Comparison of ENCODE assay signal across 17 cellular contexts in the genomic region with DNA sequence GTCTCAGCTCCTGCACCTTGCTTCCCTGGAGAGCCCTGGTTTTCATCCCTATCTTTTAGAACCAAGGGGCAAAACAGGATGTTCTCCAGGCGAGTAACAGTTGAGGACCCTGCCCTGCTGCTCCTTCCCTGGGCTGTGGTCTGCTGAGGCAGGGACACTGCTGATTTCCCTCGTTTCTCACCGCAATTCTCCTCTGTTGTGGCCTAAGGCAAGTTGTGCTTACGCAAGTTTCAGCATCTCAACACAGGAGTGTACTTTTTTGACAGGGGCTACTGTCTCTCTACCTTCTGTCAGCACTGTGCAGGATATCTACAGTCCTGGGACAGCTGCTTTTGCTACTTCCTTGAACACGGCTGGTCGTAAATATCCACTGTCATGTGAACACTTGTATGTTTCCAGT.
DNase-seq lines count a peak whose midpoint lies in the region; ATAC-seq and TF ChIP-seq lines count a peak whose summit lies in the region.
"Had no signal": no experiment of that assay in that cellular context is flagged by ENCODE, and none has a peak within 500 bp of the region (broad histone marks: within the 10 kb centered on the region; RNA-seq: fewer than 3 reads in every experiment).

No MANE protein-coding gene starts in this region.

- no peak overlapping the region for H2BK120ac ChIP-seq in mesenchymal stem cell (ENCODE audit: low read depth, low read length)

- peak overlapping the region in 1 of 2 experiments; percentile 73 for H3K14ac ChIP-seq in mesenchymal stem cell (ENCODE audit: low read length in 2 of 2)

- ATAC-seq in HG02840 (IDR thresholded peaks at IDR 0.05; ENCODE audit: low FRiP score, unreplicated experiment) = no peak
- ATAC-seq: CD8-positive, alpha-beta T cell; HCT116 had no signal

- WGBS in endodermal cell (ENCODE audit: insufficient coverage in 1 of 2, insufficient read length in 1 of 2), 2 experiments = 95 to 100% methylated on average over 6 of the region's 6 CpGs
- 71% methylated on average over 6 of the region's 6 CpGs for WGBS in mesenchymal stem cell

- H2AFZ ChIP-seq in mesenchymal stem cell (ENCODE audit: low read depth, low read length) (no peak overlapping the region), OCI-LY7 (ENCODE audit: low read length) (no peak overlapping the region)
- H2AFZ ChIP-seq: GM23248 had no signal

- no peak overlapping the region for H2BK15ac ChIP-seq in mesenchymal stem cell (ENCODE audit: low read depth, poor library complexity, severe bottlenecking)

- POLR2A ChIA-PET in OCI-LY7 (lab: Charles Lee) = no interaction called here

- H2AK5ac ChIP-seq in mesenchymal stem cell (ENCODE audit: low read length, severe bottlenecking) = no peak overlapping the region

- peak overlapping the region in 1 of 2 experiments; percentile 11 for H3K18ac ChIP-seq in mesenchymal stem cell (ENCODE audit: low read depth in 1 of 2, low read length in 2 of 2)

- CTCF ChIA-PET in OCI-LY7 (lab: Charles Lee; ENCODE audit: unreplicated experiment) = no interaction called here

- H3K4me1 ChIP-seq in endodermal cell (ENCODE audit: control insufficient read depth, insufficient read depth, low read length) (peaks cover 3% of the 10 kb centered on the region), mesenchymal stem cell (ENCODE audit: control insufficient read depth, insufficient read depth, low read depth, low read length) (no peaks in the 10 kb centered on the region), OCI-LY7 (ENCODE audit: insufficient read depth, low read length, poor library complexity, severe bottlenecking) (no peaks in the 10 kb centered on the region)
- H3K4me1 ChIP-seq: Caco-2 had no signal

- no peak overlapping the region for H3K27ac Mint-ChIP-seq in endodermal cell
- H3K27ac Mint-ChIP-seq: CD4-positive, CD25-positive, alpha-beta regulatory T cell; CD8-positive, alpha-beta T cell had no signal

- H3K4ac ChIP-seq in mesenchymal stem cell (ENCODE audit: low read depth in 1 of 2, low read length in 2 of 2) = no peak overlapping the region

- H3K23ac ChIP-seq in mesenchymal stem cell (ENCODE audit: low read length in 2 of 2) = no peak overlapping the region

- H3K27me3 Mint-ChIP-seq in endodermal cell (ENCODE audit: insufficient read depth) = no peaks in the 10 kb centered on the region
- H3K27me3 Mint-ChIP-seq: CD4-positive, CD25-positive, alpha-beta regulatory T cell had no signal

- no TSS peak for BruUV-seq in OCI-LY7 (replicated peaks; lab: Mats Ljungman, UMichigan)

- no peaks in the 10 kb centered on the region for H3K36me3 Mint-ChIP-seq in endodermal cell (ENCODE audit: low read depth)

- H3K9me3 Mint-ChIP-seq in endodermal cell = no peaks in the 10 kb centered on the region
- H3K9me3 Mint-ChIP-seq: CD8-positive, alpha-beta T cell; H9 had no signal

- peaks cover 7% of the 10 kb centered on the region for H3K4me1 Mint-ChIP-seq in endodermal cell
- H3K4me1 Mint-ChIP-seq: CD4-positive, CD25-positive, alpha-beta regulatory T cell; H9 had no signal

- no peak overlapping the region for H3K27ac ChIP-seq in endodermal cell (ENCODE audit: low read depth, low read length)
- no peak overlapping the region for H3K27ac ChIP-seq in mesenchymal stem cell (ENCODE audit: low read length, poor library complexity, severe bottlenecking)
- no peak overlapping the region for H3K27ac ChIP-seq in OCI-LY7 (ENCODE audit: low read depth, low read length, poor library complexity, severe bottlenecking)
- H3K27ac ChIP-seq: GM23248 had no signal

- no peaks in the 10 kb centered on the region for H3K9me2 ChIP-seq in OCI-LY7 (ENCODE audit: insufficient read depth, low read length)

- H3K9ac ChIP-seq in endodermal cell (ENCODE audit: extremely low read depth, low read length, poor library complexity, severe bottlenecking) (no peak overlapping the region), mesenchymal stem cell (ENCODE audit: low read length) (no peak overlapping the region)
- H3K9ac ChIP-seq: GM23248 had no signal

- peak; percentile 75 for DNase-seq in Jurkat, Clone E6-1 (ENCODE audit: low read depth, low spot score)
- DNase-seq in RPMI7951 (ENCODE audit: low read depth) = peak; percentile 40
- peak; percentile 23 for DNase-seq in endodermal cell
- DNase-seq in mesenchymal stem cell = peak; percentile 7
- DNase-seq in stimulated activated CD4-positive, alpha-beta T cell treated with anti-CD3 and anti-CD28 coated beads, Interleukin-2, amount 100 ng/mL, for 24 hours = no peak
- DNase-seq in HPDE6-E6E7 (ENCODE audit: extremely low spot score) = no peak
- no peak for DNase-seq in OCI-LY7 (ENCODE audit: low spot score)
- DNase-seq: C1 segment of cervical spinal cord; Caco-2; CD4-positive, CD25-positive, alpha-beta regulatory T cell; CD8-positive, alpha-beta T cell; DMS53; GF-D8; GM23248; H9 had no signal

- H3K4me3 ChIP-seq in Jurkat, Clone E6-1 (ENCODE audit: low read length) = no peak overlapping the region
- no peak overlapping the region for H3K4me3 ChIP-seq in endodermal cell (ENCODE audit: low read length)
- H3K4me3 ChIP-seq in mesenchymal stem cell (ENCODE audit: insufficient read depth in 1 of 2, low read depth in 1 of 2, low read length in 2 of 2) = no peak overlapping the region
- H3K4me3 ChIP-seq in OCI-LY7 (ENCODE audit: low read depth, low read length, poor library complexity, severe bottlenecking) = no peak overlapping the region
- H3K4me3 ChIP-seq: GM23248 had no signal

- H2BK12ac ChIP-seq in mesenchymal stem cell (ENCODE audit: low read length in 2 of 2) = no peak overlapping the region

- peaks cover 7% of the 10 kb centered on the region for H3K79me1 ChIP-seq in mesenchymal stem cell (replicated peaks; ENCODE audit: low read length, poor library complexity, severe bottlenecking)

- no peak for TF ChIP-seq CTCF in endodermal cell (conservative IDR thresholded peaks at IDR 0.05)
- no peak for TF ChIP-seq CTCF in OCI-LY7 (conservative IDR thresholded peaks at IDR 0.05; ENCODE audit: low read length)

- H3K9me3 ChIP-seq in endodermal cell (ENCODE audit: control insufficient read depth, low read length) (no peaks in the 10 kb centered on the region), mesenchymal stem cell (ENCODE audit: control insufficient read depth, low read length) (no peaks in the 10 kb centered on the region), OCI-LY7 (ENCODE audit: low read length) (no peaks in the 10 kb centered on the region)
- H3K9me3 ChIP-seq: Caco-2 had no signal

- H3K27me3 ChIP-seq in endodermal cell (ENCODE audit: control insufficient read depth, insufficient read depth, low read length, poor library complexity, severe bottlenecking) (no peaks in the 10 kb centered on the region), mesenchymal stem cell (ENCODE audit: control insufficient read depth in 1 of 2, insufficient read depth in 1 of 2, low read length in 2 of 2) (no peaks in the 10 kb centered on the region)

- no peak overlapping the region for H4K91ac ChIP-seq in mesenchymal stem cell (ENCODE audit: low read length)

- no peaks in the 10 kb centered on the region for H3K79me2 ChIP-seq in OCI-LY7 (ENCODE audit: insufficient read depth, low read depth, low read length)

- no peak overlapping the region for H2BK5ac ChIP-seq in mesenchymal stem cell (ENCODE audit: low read depth, low read length, poor library complexity, severe bottlenecking)

- intact Hi-C loops in OCI-LY7 (cut with micrococcal nuclease; ENCODE audit: unreplicated experiment) = no loop called here

- no peak overlapping the region for H4K8ac ChIP-seq in mesenchymal stem cell (ENCODE audit: low read length)

- H3K4me3 Mint-ChIP-seq in endodermal cell = no peak overlapping the region
- H3K4me3 Mint-ChIP-seq: CD4-positive, CD25-positive, alpha-beta regulatory T cell; CD8-positive, alpha-beta T cell; H9 had no signal

- no peaks in the 10 kb centered on the region for H3K36me3 ChIP-seq in endodermal cell (ENCODE audit: control insufficient read depth, insufficient read depth, low read length)
- H3K36me3 ChIP-seq in mesenchymal stem cell (ENCODE audit: control insufficient read depth in 1 of 2, insufficient read depth in 2 of 2, low read depth in 1 of 2, low read length in 2 of 2) = peaks cover 0 to 6% of the 10 kb centered on the region in 2 experiments
- no peaks in the 10 kb centered on the region for H3K36me3 ChIP-seq in OCI-LY7 (ENCODE audit: insufficient read depth, low read length)

- no peak overlapping the region for H3K4me2 ChIP-seq in mesenchymal stem cell (ENCODE audit: low read length, poor library complexity, severe bottlenecking)
- H3K4me2 ChIP-seq in OCI-LY7 (ENCODE audit: low read length) = no peak overlapping the region

- no peaks in the 10 kb centered on the region for H4K20me1 ChIP-seq in OCI-LY7 (ENCODE audit: insufficient read depth, low read length)

Comparison
In these comparisons a context has a peak if more than half of its experiments do, and no peak if none do; other contexts are left out.
1. DNase-seq: peak in Jurkat, Clone E6-1 (single experiment), RPMI7951 (single experiment), endodermal cell (single experiment) and mesenchymal stem cell (single experiment); none in stimulated activated CD4-positive, alpha-beta T cell treated with anti-CD3 and anti-CD28 coated beads, Interleukin-2, amount 100 ng/mL, for 24 hours (0 of 2), HPDE6-E6E7 (single experiment) and OCI-LY7 (single experiment).